Comparison of ENCODE assay signal across 2 cellular contexts in the genomic region with DNA sequence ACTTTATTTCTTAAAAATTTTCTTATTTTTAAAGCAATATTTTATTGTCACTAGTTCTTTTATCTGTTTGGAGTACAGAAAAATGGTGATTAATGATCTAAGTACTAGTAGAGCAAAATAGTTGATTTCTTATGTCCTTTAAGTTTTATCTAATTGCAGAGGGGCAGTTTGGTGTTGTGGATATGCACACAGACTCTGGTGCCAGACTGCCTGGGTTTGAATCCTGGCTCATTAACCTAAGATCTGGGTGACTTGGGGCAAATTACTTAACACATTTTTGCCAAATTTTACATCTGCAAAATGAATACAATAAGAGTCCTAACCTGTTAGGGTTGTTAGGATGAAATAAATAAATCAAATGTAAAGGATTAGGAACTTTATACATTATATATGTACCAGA.
TF ChIP-seq lines count a peak whose summit lies in the region.

No MANE protein-coding gene starts in this region.

TF ChIP-seq in HCT116, 20 proteins besides CTCF, POLR2A, EP300 and RAD21:
- TF ChIP-seq, protein P1, sequence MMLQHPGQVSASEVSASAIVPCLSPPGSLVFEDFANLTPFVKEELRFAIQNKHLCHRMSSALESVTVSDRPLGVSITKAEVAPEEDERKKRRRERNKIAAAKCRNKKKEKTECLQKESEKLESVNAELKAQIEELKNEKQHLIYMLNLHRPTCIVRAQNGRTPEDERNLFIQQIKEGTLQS (IDR thresholded peaks at IDR 0.05), result 0 out of 2 replicates have a peak, but pooled peaks have one; percentile 25
- TF ChIP-seq EGR1 (IDR thresholded peaks at IDR 0.05; ENCODE audit: low read depth), result no peak

TF ChIP-seq in H1, 55 proteins besides CTCF, POLR2A, EP300 and RAD21:
- TF ChIP-seq NANOG (IDR thresholded peaks at IDR 0.05; ENCODE audit: insufficient read depth, low read depth, low read length, poor library complexity, severe bottlenecking), result no peak
- TF ChIP-seq TBP (IDR thresholded peaks at IDR 0.05; ENCODE audit: low read depth, low read length), result peak; percentile 89
